Comparison of ENCODE assay signal across 8 cellular contexts in genomic region chr18:80246656-80247402, GRCh38. TPM values are rescaled to one million over a fixed set of nuclear protein-coding genes. Genes with fewer than 3 reads are reported as not detected.
DNase-seq lines count a peak whose midpoint lies in the region; ATAC-seq and TF ChIP-seq lines count a peak whose summit lies in the region.

No MANE protein-coding gene starts in this region.

- peaks cover 0 to 6% of the 10 kb centered on the region in 2 donors for H3K4me1 Mint-ChIP-seq in natural killer cell

- H3K9me3 ChIP-seq in RWPE2 (ENCODE audit: severe bottlenecking) (no peaks in the 10 kb centered on the region), esophagus (ENCODE audit: control insufficient read depth in 2 of 2, insufficient read depth in 1 of 2, low read depth in 1 of 2, low read length in 1 of 2) (no peaks in the 10 kb centered on the region)

- WGBS in esophagus, 2 donors, result 1% methylated on average over 62 to 83 of the region's 83 CpGs

- H3K27me3 ChIP-seq in RWPE2 (ENCODE audit: insufficient read depth, poor library complexity, severe bottlenecking) (no peaks in the 10 kb centered on the region), esophagus (ENCODE audit: control insufficient read depth in 1 of 2, insufficient read depth in 2 of 2, low read length in 2 of 2) (no peaks in the 10 kb centered on the region)

- no peaks in the 10 kb centered on the region for H3K36me3 Mint-ChIP-seq in natural killer cell

- no peaks in the 10 kb centered on the region for H3K9me3 Mint-ChIP-seq in natural killer cell

- no peak for TF ChIP-seq CTCF in RWPE2 (IDR thresholded peaks at IDR 0.05; ENCODE audit: poor library complexity, severe bottlenecking)
- TF ChIP-seq CTCF in natural killer cell (IDR thresholded peaks at IDR 0.05), result no peak

- H3K36me3 ChIP-seq in RWPE2 (ENCODE audit: low read depth) (no peaks in the 10 kb centered on the region), esophagus (ENCODE audit: control insufficient read depth in 2 of 2, insufficient read depth in 2 of 2, low read length in 1 of 2) (peaks cover 0 to 2% of the 10 kb centered on the region in 2 donors)

- peak overlapping the region; percentile 52 for H3K4me3 Mint-ChIP-seq in natural killer cell

- H3K27ac Mint-ChIP-seq in natural killer cell, result no peak overlapping the region

- peaks cover 15% of the 10 kb centered on the region for H3K4me1 ChIP-seq in RWPE2 (ENCODE audit: insufficient read depth, poor library complexity, severe bottlenecking)
- peaks cover 4 to 14% of the 10 kb centered on the region in 2 donors for H3K4me1 ChIP-seq in esophagus (ENCODE audit: control insufficient read depth in 2 of 2, insufficient read depth in 2 of 2, low read length in 1 of 2)

- H3K4me3 ChIP-seq in RWPE2 (ENCODE audit: severe bottlenecking) (peak overlapping the region; percentile 74), esophagus (ENCODE audit: low read depth in 1 of 2, low read length in 2 of 2) (peak overlapping the region; percentile 62 to 85)

- H3K27me3 Mint-ChIP-seq in natural killer cell (ENCODE audit: low read depth in 2 of 2), result peaks cover 24 to 39% of the 10 kb centered on the region in 2 donors

- intact Hi-C loops in natural killer cell (cut with micrococcal nuclease), result no loop called here

- peak overlapping the region; percentile 72 for H3K27ac ChIP-seq in RWPE2 (ENCODE audit: poor library complexity, severe bottlenecking)
- H3K27ac ChIP-seq in esophagus (ENCODE audit: low read depth in 2 of 2, low read length in 1 of 2), result peak overlapping the region; percentile 60 to 84

- DNase-seq in SKM-1 (lab: John Stamatoyannopoulos, UW; ENCODE audit: unreplicated experiment), result peak; percentile 22
- no peak for DNase-seq in SKM-1 treated with dmso at 0.1 percent for 144 hours (lab: John Stamatoyannopoulos, UW; ENCODE audit: unreplicated experiment)
- DNase-seq in RWPE2 (ENCODE audit: low spot score), result no peak
- DNase-seq in natural killer cell, result no peak
- no peak for DNase-seq in NK-92 treated with Interleukin-12 subunit alpha and Interleukin-12 subunit beta, amount 100 ng/mL, for 24 hours (lab: John Stamatoyannopoulos, UW)
- DNase-seq in A172 (ENCODE audit: low spot score), result no peak

- ATAC-seq in HG02759 (IDR thresholded peaks at IDR 0.05; ENCODE audit: unreplicated experiment), result peak; percentile 51
- peak; percentile 66 for ATAC-seq in RWPE2 (ENCODE audit: low read depth)
- peak in 2 of 3 donors; percentile 31 to 37 for ATAC-seq in natural killer cell

RNA-seq across cellular contexts. Expression of gene PARD6G, which starts 0.5 kb away (rescaled TPM):
- 10 to 100 TPM; 10.9 to 15.9 TPM for polyA plus RNA-seq in esophagus
- total RNA-seq in natural killer cell, result not detected
- total RNA-seq in A172 (2014; rRNA removed; shearing (Covaris generic)), result 4.8 and 8.8 TPM in 2 replicates
